ENCODE assay signal across 8 cellular contexts in genomic region chr7:108569381-108570145, GRCh38. TPM values are rescaled to one million over a fixed set of nuclear protein-coding genes. Genes with fewer than 3 reads are reported as not detected.
DNase-seq lines count a peak whose midpoint lies in the region; ATAC-seq, FAIRE-seq and TF ChIP-seq lines count a peak whose summit lies in the region.

Gene DNAJB9 (plus strand): TSS chr7:108569874. CDS start chr7:108571727, 1,853 bp downstream.
A gene with protein sequence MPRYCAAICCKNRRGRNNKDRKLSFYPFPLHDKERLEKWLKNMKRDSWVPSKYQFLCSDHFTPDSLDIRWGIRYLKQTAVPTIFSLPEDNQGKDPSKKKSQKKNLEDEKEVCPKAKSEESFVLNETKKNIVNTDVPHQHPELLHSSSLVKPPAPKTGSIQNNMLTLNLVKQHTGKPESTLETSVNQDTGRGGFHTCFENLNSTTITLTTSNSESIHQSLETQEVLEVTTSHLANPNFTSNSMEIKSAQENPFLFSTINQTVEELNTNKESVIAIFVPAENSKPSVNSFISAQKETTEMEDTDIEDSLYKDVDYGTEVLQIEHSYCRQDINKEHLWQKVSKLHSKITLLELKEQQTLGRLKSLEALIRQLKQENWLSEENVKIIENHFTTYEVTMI (minus strand): TSS chr7:108569706. CDS start chr7:108569569, 137 bp downstream.

- ATAC-seq in GM19397 (IDR thresholded peaks at IDR 0.05; ENCODE audit: unreplicated experiment) (peak; percentile 95), HG03571 (IDR thresholded peaks at IDR 0.05; ENCODE audit: unreplicated experiment) (peak; percentile 94), HepG2 (peak; percentile 96)

- no peak for TF ChIP-seq CTCF in CD14-positive monocyte (IDR thresholded peaks at IDR 0.05)
- 0 out of 2 replicates have a peak, but pooled peaks have one; percentile 30 for TF ChIP-seq CTCF in HepG2 (CRISPR knock-in tag; IDR thresholded peaks at IDR 0.05)

- TF ChIP-seq RAD21 in HepG2 (CRISPR knock-in tag; IDR thresholded peaks at IDR 0.05) = no peak; the same call in 1 of the 2 replicates

- intact Hi-C loops in CD14-positive monocyte (cut with micrococcal nuclease) (loop anchor here (2.0 to 5.0 kb wide), 2 partner anchors 43 to 827 kb away; partner anchors contain the start of genes PNPLA8 (in 2 of the 2) and CBLL1 (in 1 of the 2)), HepG2 (cut with micrococcal nuclease; ENCODE audit: unreplicated experiment) (loop anchor here (1.0 kb wide), 1 partner anchor 43 kb away; the partner anchor contains the start of gene PNPLA8)

- peak within 1 kb of the TSS; percentile 56 for H2AFZ ChIP-seq in HepG2 (ENCODE audit: low read length)

- H3K9ac ChIP-seq in HepG2 (ENCODE audit: insufficient read depth, low read depth, low read length) = peak within 1 kb of the TSS; percentile 97

- peak; percentile 100 for DNase-seq in CD14-positive monocyte (ENCODE audit: low spot score)
- DNase-seq in NCI-H82 (lab: John Stamatoyannopoulos, UW) = peak; percentile 100
- peak; percentile 98 to 99 for DNase-seq in activated CD4-positive, alpha-beta T cell treated with anti-CD3 and anti-CD28 coated beads, Interleukin-2, amount 50 U/mL, for 48 hours
- DNase-seq in dermis microvascular lymphatic vessel endothelial cell (ENCODE audit: low read depth in 2 of 2) = peak; percentile 99 to 100
- DNase-seq in HepG2 (ENCODE audit: low spot score) = peak; percentile 98
- peak; percentile 98 for DNase-seq in stimulated activated CD4-positive, alpha-beta T cell treated with anti-CD3 and anti-CD28 coated beads, Interleukin-4, amount 100 ng/mL, for 1 hour

- peaks cover 61% of the 10 kb centered on the region for H3K79me2 ChIP-seq in HepG2 (ENCODE audit: insufficient read depth, low read length)

- no TSS peak for BruUV-seq in HepG2 (replicated peaks; lab: Mats Ljungman, UMichigan)

- peak within 1 kb of the TSS; percentile 77 to 99 (median 97) for H3K4me3 ChIP-seq in HepG2 (replicated peaks in 1 of 3; ENCODE audit: insufficient read depth in 1 of 3, low read depth in 2 of 3, low read length in 3 of 3)

- peaks cover 0 to 4% (median 2%) of the 10 kb centered on the region in 7 donors for H3K9me3 Mint-ChIP-seq in CD14-positive monocyte

- peaks cover 24 to 28% of the 10 kb centered on the region in 2 donors for H3K36me3 Mint-ChIP-seq in CD14-positive monocyte

- H3K4me1 Mint-ChIP-seq in CD14-positive monocyte = peaks cover 23% of the 10 kb centered on the region

- H3K27ac Mint-ChIP-seq in CD14-positive monocyte = peak within 1 kb of the TSS; percentile 94 to 99 (median 98)

- H3K9me3 ChIP-seq in HepG2 (ENCODE audit: low read length) = no peaks in the 10 kb centered on the region

- FAIRE-seq in HepG2 (lab: Jason Lieb, UNC) = peak; percentile 88

- peaks cover 4% of the 10 kb centered on the region for H4K20me1 ChIP-seq in HepG2 (ENCODE audit: insufficient read depth, low read length)

- peak within 1 kb of the TSS; percentile 82 for H3K4me2 ChIP-seq in HepG2 (ENCODE audit: low read depth, low read length)

- no peaks in the 10 kb centered on the region; a peak in 1 of 5 replicates for H3K27me3 ChIP-seq in HepG2 (ENCODE audit: control insufficient read depth in 1 of 2, insufficient read depth in 2 of 2, low read length in 2 of 2)

- peak within 1 kb of the TSS; percentile 95 for H3K27ac ChIP-seq in HepG2 (ENCODE audit: extremely low read length, insufficient read depth, low read length)

- no peaks in the 10 kb centered on the region for H3K27me3 Mint-ChIP-seq in CD14-positive monocyte (ENCODE audit: low read depth in 3 of 3)

- peak; percentile 92 to 93 for TF ChIP-seq POLR2A in HepG2 (IDR thresholded peaks at IDR 0.05; ENCODE audit: insufficient read depth in 1 of 2, low read depth in 2 of 2, low read length in 2 of 2)

- peaks cover 0 to 6% of the 10 kb centered on the region in 2 experiments; a peak in 2 of 5 replicates for H3K36me3 ChIP-seq in HepG2 (replicated peaks in 1 of 2; ENCODE audit: control insufficient read depth in 1 of 2, insufficient read depth in 2 of 2, low read length in 2 of 2)

- POLR2A ChIA-PET in HepG2 (lab: Yijun Ruan, JAX) = interaction anchor here (1.0 to 2.6 kb wide), 7 partner anchors 9 to 1401 kb away, joined by 3 to 49 read pairs (median 4); partner anchors contain the start of genes HBP1 and PNPLA8

- WGBS in HepG2 (ENCODE audit: low lambda C conversion rate) = 0% methylated on average over 5 of the region's 65 CpGs

- H3K4me3 Mint-ChIP-seq in CD14-positive monocyte = peak within 1 kb of the TSS; percentile 93 to 96

- in situ Hi-C loops in HepG2 (cut with HindIII; ENCODE audit: extremely low pct_ligation_motif_present, low pct_unique_long_range_greater_than_20kb) = no loop called here

- CTCF ChIA-PET in HepG2 (lab: Yijun Ruan, JAX; ENCODE audit: low intra/inter-chr PET ratio, low total read pairs) = no interaction called here

- H3K4me1 ChIP-seq in HepG2 (ENCODE audit: insufficient read depth, low read length) = peaks cover 47% of the 10 kb centered on the region

- TF ChIP-seq EP300 in HepG2 (IDR thresholded peaks at IDR 0.05; ENCODE audit: low read depth in 2 of 2, low read length in 2 of 2) (0 out of 4 replicates have a peak, but pooled peaks of 1 of the 2 experiments have one; percentile 16), HepG2 (CRISPR knock-in tag; IDR thresholded peaks at IDR 0.05; ENCODE audit: borderline replicate concordance) (no peak)

TF ChIP-seq in HepG2, 621 proteins besides CTCF, POLR2A, EP300 and RAD21 (continues in another document):
- peak; percentile 54; the same call in 1 of the 2 replicates for TF ChIP-seq SMAD3 (CRISPR knock-in tag; IDR thresholded peaks at IDR 0.05)
- no peak for TF ChIP-seq RBM22 (optimal IDR thresholded peaks at IDR 0.05; ENCODE audit: low read length)
- TF ChIP-seq SIX1 (CRISPR knock-in tag; IDR thresholded peaks at IDR 0.05; ENCODE audit: borderline replicate concordance) = no peak
- TF ChIP-seq FOXA1 (IDR thresholded peaks at IDR 0.05) = no peak
- TF ChIP-seq FOXA1 (CRISPR knock-in tag; IDR thresholded peaks at IDR 0.05) = no peak; the same call in none of the 2 replicates
- peak; percentile 76; the same call in 1 of the 2 replicates for TF ChIP-seq RNF2 (conservative IDR thresholded peaks at IDR 0.05; ENCODE audit: low read depth)
- TF ChIP-seq ESRRA (CRISPR knock-in tag; IDR thresholded peaks at IDR 0.05; ENCODE audit: low read depth) = peak; percentile 32; the same call in 1 of the 2 replicates

RNA-seq across cellular contexts. Expression of gene DNAJB9, which starts in this region (rescaled TPM):
- polyA plus RNA-seq in CD14-positive monocyte = 10 to 100 TPM; 18.4 to 20.7 TPM
- total RNA-seq in dermis microvascular lymphatic vessel endothelial cell = 30.0 and 38.1 TPM in 2 replicates
- total RNA-seq in HepG2 (2016; rRNA removed; fragmentation: Illumina TruSeq; extraction: Trizol) = 10.8 and 16.4 TPM in 2 replicates
- 5.9 and 6.5 TPM in 2 replicates for total RNA-seq in HepG2 (2016; cell fraction: cytosol; rRNA removed; fragmentation: Illumina TruSeq; extraction: Trizol; ENCODE audit: low read depth)
- 11.3 and 17.2 TPM in 2 replicates for total RNA-seq in HepG2 (2016; cell fraction: insoluble cytoplasmic fraction; rRNA removed; fragmentation: Illumina TruSeq; extraction: Trizol)
- total RNA-seq in HepG2 (2016; cell fraction: membrane; rRNA removed; fragmentation: Illumina TruSeq; extraction: Trizol) = 10.2 and 12.4 TPM in 2 replicates
- total RNA-seq in HepG2 (2016; cell fraction: nucleus; rRNA removed; fragmentation: Illumina TruSeq; extraction: Trizol) = 24.4 and 26.7 TPM in 2 replicates
- polyA plus RNA-seq in HepG2 (2011; rRNA removed) = 7.9 and 8.6 TPM in 2 replicates
- 9.2 and 10.9 TPM in 2 replicates for polyA plus RNA-seq in HepG2 (2011; cell fraction: cytosol; rRNA removed)
- 2.9 and 3.2 TPM in 2 replicates for polyA plus RNA-seq in HepG2 (2011; cell fraction: nucleus; rRNA removed)
- 20.2 and 23.6 TPM in 2 replicates for polyA plus RNA-seq in HepG2 (2012)
- 2.5 and 3.2 TPM in 2 replicates for polyA plus RNA-seq in HepG2 (2016; cell fraction: cytosol; fragmentation: Illumina TruSeq; extraction: Trizol; ENCODE audit: low read depth)
- polyA plus RNA-seq in HepG2 (2016; cell fraction: insoluble cytoplasmic fraction; fragmentation: Illumina TruSeq; extraction: Trizol; ENCODE audit: low read depth) = 12.3 and 12.5 TPM in 2 replicates
- 5.3 and 5.6 TPM in 2 replicates for polyA plus RNA-seq in HepG2 (2016; cell fraction: membrane; fragmentation: Illumina TruSeq; extraction: Trizol; ENCODE audit: low read depth)
- 27.1 and 27.6 TPM in 2 replicates for polyA plus RNA-seq in HepG2 (2016; cell fraction: nucleus; fragmentation: Illumina TruSeq; extraction: Trizol; ENCODE audit: insufficient read depth, low read depth)
- 0.91 and 5.4 TPM in 2 replicates for polyA minus RNA-seq in HepG2 (2011; rRNA and poly(A)+ RNA removed; ENCODE audit: low replicate concordance)
- polyA minus RNA-seq in HepG2 (2011; cell fraction: cytosol; rRNA and poly(A)+ RNA removed) = 8.0 and 11.0 TPM in 2 replicates
- polyA minus RNA-seq in HepG2 (2011; cell fraction: nucleus; rRNA and poly(A)+ RNA removed) = 13.5 and 16.9 TPM in 2 replicates

RNA-seq across cellular contexts. Expression of the second gene that starts in this region (rescaled TPM):
- polyA plus RNA-seq in CD14-positive monocyte (10 to 100 TPM in 1 of 2 donors, 1 to 10 TPM in 1; 9.9 to 10.7 TPM), HepG2 (2011; rRNA removed) (3.6 and 4.0 TPM in 2 replicates)
- total RNA-seq in dermis microvascular lymphatic vessel endothelial cell (9.0 and 11.0 TPM in 2 replicates), HepG2 (2016; rRNA removed; fragmentation: Illumina TruSeq; extraction: Trizol) (11.8 and 17.1 TPM in 2 replicates)
- 2.3 and 3.3 TPM in 2 replicates for total RNA-seq in HepG2 (2016; cell fraction: cytosol; rRNA removed; fragmentation: Illumina TruSeq; extraction: Trizol; ENCODE audit: low read depth)
- 13.4 and 15.6 TPM in 2 replicates for total RNA-seq in HepG2 (2016; cell fraction: insoluble cytoplasmic fraction; rRNA removed; fragmentation: Illumina TruSeq; extraction: Trizol)
- total RNA-seq in HepG2 (2016; cell fraction: membrane; rRNA removed; fragmentation: Illumina TruSeq; extraction: Trizol) = 8.5 and 9.8 TPM in 2 replicates
- 11.3 and 11.5 TPM in 2 replicates for total RNA-seq in HepG2 (2016; cell fraction: nucleus; rRNA removed; fragmentation: Illumina TruSeq; extraction: Trizol)
- 1.6 and 2.6 TPM in 2 replicates for polyA plus RNA-seq in HepG2 (2011; cell fraction: cytosol; rRNA removed)
- 2.3 and 3.3 TPM in 2 replicates for polyA plus RNA-seq in HepG2 (2011; cell fraction: nucleus; rRNA removed)
- polyA plus RNA-seq in HepG2 (2012) = 8.4 and 11.4 TPM in 2 replicates
- 0.82 and 0.87 TPM in 2 replicates for polyA plus RNA-seq in HepG2 (2016; cell fraction: cytosol; fragmentation: Illumina TruSeq; extraction: Trizol; ENCODE audit: low read depth)
- 11.4 and 12.0 TPM in 2 replicates for polyA plus RNA-seq in HepG2 (2016; cell fraction: insoluble cytoplasmic fraction; fragmentation: Illumina TruSeq; extraction: Trizol; ENCODE audit: low read depth)
- 2.6 and 3.3 TPM in 2 replicates for polyA plus RNA-seq in HepG2 (2016; cell fraction: membrane; fragmentation: Illumina TruSeq; extraction: Trizol; ENCODE audit: low read depth)
- polyA plus RNA-seq in HepG2 (2016; cell fraction: nucleus; fragmentation: Illumina TruSeq; extraction: Trizol; ENCODE audit: insufficient read depth, low read depth) = 15.3 and 16.7 TPM in 2 replicates
- 2.7 and 5.9 TPM in 2 replicates for polyA minus RNA-seq in HepG2 (2011; rRNA and poly(A)+ RNA removed; ENCODE audit: low replicate concordance)
- 9.6 and 10.0 TPM in 2 replicates for polyA minus RNA-seq in HepG2 (2011; cell fraction: cytosol; rRNA and poly(A)+ RNA removed)
- polyA minus RNA-seq in HepG2 (2011; cell fraction: nucleus; rRNA and poly(A)+ RNA removed) = 13.3 and 18.8 TPM in 2 replicates

Comparison
In these comparisons a context has a peak if more than half of its experiments do, and no peak if none do; other contexts are left out.
1. Peak in every context shown above with its lines: DNase-seq, ATAC-seq, H3K4me3 ChIP-seq and H3K27ac ChIP-seq.